In genomic region chr2:138716183-138716582, GRCh38 we compare ENCODE assay signal across 14 cellular contexts.
DNase-seq lines count a peak whose midpoint lies in the region; ATAC-seq and TF ChIP-seq lines count a peak whose summit lies in the region.
"Had no signal": no experiment of that assay in that cellular context is flagged by ENCODE, and none has a peak within 500 bp of the region (broad histone marks: within the 10 kb centered on the region; RNA-seq: fewer than 3 reads in every experiment).

No MANE protein-coding gene starts in this region.

- no peaks in the 10 kb centered on the region for H3K9me3 Mint-ChIP-seq in GM23338
- H3K9me3 Mint-ChIP-seq in activated naive CD8-positive, alpha-beta T cell treated with anti-CD3 and anti-CD28 coated beads for 36 hours = no peaks in the 10 kb centered on the region
- H3K9me3 Mint-ChIP-seq: activated naive CD4-positive, alpha-beta T cell treated with anti-CD3 and anti-CD28 coated beads, Interleukin-2, amount 50 U/mL, for 24 hours had no signal

- H3F3A ChIP-seq in GM23338 (replicated peaks; ENCODE audit: low read depth) = no peaks in the 10 kb centered on the region

- H3K27ac ChIP-seq in GM23338 (ENCODE audit: low read depth) = no peak overlapping the region
- H3K27ac ChIP-seq in vagina = no peak overlapping the region
- H3K27ac ChIP-seq in aorta (ENCODE audit: low read depth in 1 of 2, low read length in 2 of 2) = no peak overlapping the region
- H3K27ac ChIP-seq: psoas muscle, SK-N-MC, thoracic aorta had no signal

- no peak overlapping the region for H3K27ac Mint-ChIP-seq in GM23338
- H3K27ac Mint-ChIP-seq in activated naive CD8-positive, alpha-beta T cell treated with anti-CD3 and anti-CD28 coated beads for 36 hours = no peak overlapping the region
- H3K27ac Mint-ChIP-seq: activated naive CD4-positive, alpha-beta T cell treated with anti-CD3 and anti-CD28 coated beads, Interleukin-2, amount 50 U/mL, for 24 hours had no signal

- H3K9me3 ChIP-seq in vagina (no peaks in the 10 kb centered on the region), aorta (ENCODE audit: control insufficient read depth, low read length) (peaks cover 2% of the 10 kb centered on the region)
- H3K9me3 ChIP-seq: psoas muscle, thoracic aorta had no signal

- H3K4me3 Mint-ChIP-seq in GM23338 = no peak overlapping the region
- no peak overlapping the region for H3K4me3 Mint-ChIP-seq in activated naive CD8-positive, alpha-beta T cell treated with anti-CD3 and anti-CD28 coated beads for 36 hours
- H3K4me3 Mint-ChIP-seq: activated naive CD4-positive, alpha-beta T cell treated with anti-CD3 and anti-CD28 coated beads, Interleukin-2, amount 50 U/mL, for 24 hours had no signal

- H3K36me3 ChIP-seq in GM23338 (ENCODE audit: insufficient read depth) = no peaks in the 10 kb centered on the region
- no peaks in the 10 kb centered on the region for H3K36me3 ChIP-seq in vagina
- H3K36me3 ChIP-seq in aorta (ENCODE audit: control insufficient read depth in 1 of 2, insufficient read depth in 2 of 2, low read length in 1 of 2) = no peaks in the 10 kb centered on the region
- H3K36me3 ChIP-seq: thoracic aorta had no signal

- H3K4me1 ChIP-seq in GM23338 (ENCODE audit: insufficient read depth) (peaks cover 17% of the 10 kb centered on the region), vagina (no peaks in the 10 kb centered on the region), aorta (ENCODE audit: control insufficient read depth in 1 of 2, insufficient read depth in 2 of 2, low read length in 2 of 2) (no peaks in the 10 kb centered on the region)
- H3K4me1 ChIP-seq: psoas muscle had no signal

- ATAC-seq in GM23338 (peak; percentile 77), aorta (ENCODE audit: low FRiP score) (no peak)
- ATAC-seq: psoas muscle had no signal

- H3K9me2 ChIP-seq in GM23338 (ENCODE audit: insufficient read depth) = no peaks in the 10 kb centered on the region

- DNase-seq in GM23338 (ENCODE audit: low spot score) (peak; percentile 44), NB4 (ENCODE audit: low read depth) (peak; percentile 6), epithelial cell of esophagus (ENCODE audit: low read depth) (peak; percentile 32), vagina (ENCODE audit: extremely low spot score in 2 of 2) (no peak), kidney glomerular epithelial cell (lab: John Stamatoyannopoulos, UW) (no peak), aorta (no peak)
- no peak for DNase-seq in activated naive CD8-positive, alpha-beta T cell treated with anti-CD3 and anti-CD28 coated beads for 36 hours
- DNase-seq: activated CD4-positive, alpha-beta T cell treated with anti-CD3 and anti-CD28 coated beads, Interleukin-2, amount 50 U/mL, for 4 hours; psoas muscle had no signal

- peaks cover 11% of the 10 kb centered on the region; the same call in 2 of the 3 replicates for H3K4me1 Mint-ChIP-seq in GM23338
- no peaks in the 10 kb centered on the region for H3K4me1 Mint-ChIP-seq in activated naive CD8-positive, alpha-beta T cell treated with anti-CD3 and anti-CD28 coated beads for 36 hours
- H3K4me1 Mint-ChIP-seq: activated naive CD4-positive, alpha-beta T cell treated with anti-CD3 and anti-CD28 coated beads, Interleukin-2, amount 50 U/mL, for 24 hours had no signal

- no peak overlapping the region for H3K4me3 ChIP-seq in GM12875 (ENCODE audit: low read depth, low read length)
- no peak overlapping the region for H3K4me3 ChIP-seq in GM23338
- no peak overlapping the region for H3K4me3 ChIP-seq in NB4 (ENCODE audit: low read depth, low read length)
- no peak overlapping the region for H3K4me3 ChIP-seq in epithelial cell of esophagus (ENCODE audit: low read length)
- H3K4me3 ChIP-seq in vagina = no peak overlapping the region
- no peak overlapping the region for H3K4me3 ChIP-seq in aorta (ENCODE audit: low read length in 2 of 2)
- H3K4me3 ChIP-seq: lung, psoas muscle, SK-N-MC, thoracic aorta had no signal

- peaks cover 5% of the 10 kb centered on the region for H3K27me3 Mint-ChIP-seq in GM23338 (ENCODE audit: insufficient read depth, low read depth, poor library complexity)
- no peaks in the 10 kb centered on the region for H3K27me3 Mint-ChIP-seq in activated naive CD8-positive, alpha-beta T cell treated with anti-CD3 and anti-CD28 coated beads for 36 hours

- H2AFZ ChIP-seq in GM23338 = no peak overlapping the region

- no peaks in the 10 kb centered on the region; the same call in 2 of the 3 replicates for H3K36me3 Mint-ChIP-seq in GM23338 (ENCODE audit: low read depth)
- H3K36me3 Mint-ChIP-seq in activated naive CD8-positive, alpha-beta T cell treated with anti-CD3 and anti-CD28 coated beads for 36 hours = no peaks in the 10 kb centered on the region
- H3K36me3 Mint-ChIP-seq: activated naive CD4-positive, alpha-beta T cell treated with anti-CD3 and anti-CD28 coated beads, Interleukin-2, amount 50 U/mL, for 24 hours had no signal

- peak; percentile 26; the same call in 1 of the 2 replicates for TF ChIP-seq CTCF in GM12875 (IDR thresholded peaks at IDR 0.05; ENCODE audit: borderline replicate concordance, insufficient read depth, low read depth, low read length)
- TF ChIP-seq CTCF in GM23338 (conservative IDR thresholded peaks at IDR 0.05; ENCODE audit: low read depth in 2 of 2) = peak; percentile 43 to 63; a peak in 3 of 4 replicates
- TF ChIP-seq CTCF in NB4 (IDR thresholded peaks at IDR 0.05; ENCODE audit: low read depth, low read length) = no peak
- peak; percentile 41 for TF ChIP-seq CTCF in epithelial cell of esophagus (IDR thresholded peaks at IDR 0.05; ENCODE audit: insufficient read depth, low read depth, low read length, missing control alignments)
- no peak for TF ChIP-seq CTCF in vagina (IDR thresholded peaks at IDR 0.05)

- no peak overlapping the region for H3K4me2 ChIP-seq in GM23338

- TF ChIP-seq POLR2A in NB4 (IDR thresholded peaks at IDR 0.05; ENCODE audit: extremely low read depth, insufficient read length) (no peak), vagina (IDR thresholded peaks at IDR 0.05) (no peak)

- H3K79me2 ChIP-seq in GM23338 (replicated peaks; ENCODE audit: insufficient read depth) = no peaks in the 10 kb centered on the region

- no peaks in the 10 kb centered on the region for H4K20me1 ChIP-seq in GM23338 (replicated peaks; ENCODE audit: insufficient read depth)

- intact Hi-C loops in vagina (cut with DNase I) (no loop called here), aorta (cut with DNase I) (no loop called here)

- 89 to 90% methylated on average over 5 of the region's 5 CpGs for WGBS in aorta, 2 donors

- no peaks in the 10 kb centered on the region for H3K27me3 ChIP-seq in GM23338 (ENCODE audit: insufficient read depth)
- no peaks in the 10 kb centered on the region for H3K27me3 ChIP-seq in vagina
- no peaks in the 10 kb centered on the region for H3K27me3 ChIP-seq in aorta (ENCODE audit: control insufficient read depth in 1 of 2, insufficient read depth in 2 of 2, low read length in 1 of 2)

TF ChIP-seq in GM23338, 12 proteins besides CTCF, POLR2A, EP300 and RAD21:
- TF ChIP-seq ZNF114 (CRISPR knock-in tag; IDR thresholded peaks at IDR 0.05) (no peak), EZH2 (IDR thresholded peaks at IDR 0.05; ENCODE audit: low read depth, unreplicated experiment) (no peak), POLR2AphosphoS5 (IDR thresholded peaks at IDR 0.05; ENCODE audit: low read depth) (no peak), ETS1 (IDR thresholded peaks at IDR 0.05) (no peak)
TF ChIP-seq in GM23338: peak in this region for 0.

Comparison
In these comparisons a context has a peak if more than half of its experiments do, and no peak if none do; other contexts are left out.
1. CTCF ChIP-seq: peak in GM12875 (single experiment), GM23338 (2 of 2) and epithelial cell of esophagus (single experiment); none in NB4 (single experiment) and vagina (0 of 3).
2. DNase-seq: peak in GM23338 (single experiment), NB4 (single experiment) and epithelial cell of esophagus (single experiment); none in vagina (0 of 2), activated naive CD8-positive, alpha-beta T cell treated with anti-CD3 and anti-CD28 coated beads for 36 hours (single experiment), kidney glomerular epithelial cell (single experiment) and aorta (0 of 2).